In the genomic region with DNA sequence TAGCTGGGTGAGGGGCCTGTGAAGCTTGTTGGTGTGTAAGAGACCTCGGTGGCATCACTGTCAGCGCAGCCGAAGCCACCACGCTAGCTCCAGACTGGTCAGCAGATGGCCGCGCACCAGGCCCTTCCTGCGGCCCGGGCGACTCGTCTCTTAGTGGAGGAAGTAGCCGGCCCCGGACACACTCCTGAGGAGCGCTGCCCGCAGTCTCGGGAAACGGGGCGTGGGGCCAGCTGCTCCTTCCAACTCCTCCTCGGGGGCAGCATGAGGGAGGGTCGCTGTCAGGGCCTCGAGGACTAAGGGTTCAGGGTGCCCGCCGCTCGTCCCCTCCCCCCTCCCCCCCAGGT, we compare ENCODE assay signal across 8 cellular contexts. TPM values are rescaled to one million over a fixed set of nuclear protein-coding genes. Genes with fewer than 3 reads are reported as not detected.
DNase-seq lines count a peak whose midpoint lies in the region; ATAC-seq and TF ChIP-seq lines count a peak whose summit lies in the region.

No MANE protein-coding gene starts in this region.

- no peaks in the 10 kb centered on the region for H3K27me3 Mint-ChIP-seq in Caco-2 (ENCODE audit: insufficient read depth, unreplicated experiment)
- no peaks in the 10 kb centered on the region for H3K27me3 Mint-ChIP-seq in activated CD8-positive, alpha-beta T cell treated with anti-CD3 and anti-CD28 coated beads for 36 hours

- no peaks in the 10 kb centered on the region for H3K27me3 ChIP-seq in Caco-2 (replicated peaks; ENCODE audit: control insufficient read depth, insufficient read depth, low read length)

- no peaks in the 10 kb centered on the region for H3K4me1 ChIP-seq in Caco-2

- no peaks in the 10 kb centered on the region for H3K36me3 ChIP-seq in Caco-2 (ENCODE audit: control insufficient read depth, insufficient read depth, low read length)

- TF ChIP-seq CTCF in Caco-2 (IDR thresholded peaks at IDR 0.05; ENCODE audit: insufficient read depth in 1 of 2, low read depth in 1 of 2, low read length in 1 of 2, severe bottlenecking in 1 of 2, unreplicated experiment in 1 of 2) = no peak
- no peak for TF ChIP-seq CTCF in activated CD8-positive, alpha-beta T cell treated with anti-CD3 and anti-CD28 coated beads for 36 hours (IDR thresholded peaks at IDR 0.05)
- no peak for TF ChIP-seq CTCF in omental fat pad (IDR thresholded peaks at IDR 0.05)

- peak; percentile 23 for ATAC-seq in GM21381 (IDR thresholded peaks at IDR 0.05; ENCODE audit: unreplicated experiment)
- peak; percentile 10 for ATAC-seq in activated CD8-positive, alpha-beta T cell treated with anti-CD3 and anti-CD28 coated beads for 36 hours
- ATAC-seq in omental fat pad (ENCODE audit: low FRiP score) = peak; percentile 63

- no peaks in the 10 kb centered on the region for H3K4me1 Mint-ChIP-seq in Caco-2 (ENCODE audit: low read depth, unreplicated experiment)
- peaks cover 8% of the 10 kb centered on the region for H3K4me1 Mint-ChIP-seq in activated CD8-positive, alpha-beta T cell treated with anti-CD3 and anti-CD28 coated beads for 36 hours (ENCODE audit: low read depth)

- H3K9me3 ChIP-seq in Caco-2 = no peaks in the 10 kb centered on the region

- no peaks in the 10 kb centered on the region for H3K36me3 Mint-ChIP-seq in Caco-2 (ENCODE audit: insufficient read depth, unreplicated experiment)
- no peaks in the 10 kb centered on the region for H3K36me3 Mint-ChIP-seq in activated CD8-positive, alpha-beta T cell treated with anti-CD3 and anti-CD28 coated beads for 36 hours (ENCODE audit: low read depth)

- intact Hi-C loops in Caco-2 (cut with micrococcal nuclease; ENCODE audit: unreplicated experiment) = loop anchor here (1.0 kb wide), 2 partner anchors 19 to 33 kb away; no protein-coding TSS in a partner anchor
- intact Hi-C loops in activated CD8-positive, alpha-beta T cell treated with anti-CD3 and anti-CD28 coated beads for 36 hours (cut with micrococcal nuclease) = no loop called here

- H3K4me3 Mint-ChIP-seq in Caco-2 (ENCODE audit: unreplicated experiment) = peak overlapping the region; percentile 90
- peak overlapping the region; percentile 86 for H3K4me3 Mint-ChIP-seq in activated CD8-positive, alpha-beta T cell treated with anti-CD3 and anti-CD28 coated beads for 36 hours

- peak; percentile 67 to 68 for DNase-seq in Caco-2
- DNase-seq in HT-29 (ENCODE audit: low spot score) = peak; percentile 57
- no peak for DNase-seq in activated CD8-positive, alpha-beta T cell treated with anti-CD3 and anti-CD28 coated beads for 36 hours
- peak; percentile 46 for DNase-seq in glomerular visceral epithelial cell (ENCODE audit: extremely low spot score)
- peak; percentile 47 for DNase-seq in omental fat pad (ENCODE audit: low spot score)
- no peak for DNase-seq in kidney glomerular epithelial cell (lab: John Stamatoyannopoulos, UW)
- DNase-seq in SIG-M5 treated with dmso at 0.1 percent for 504 hours (lab: John Stamatoyannopoulos, UW; ENCODE audit: unreplicated experiment) = no peak

- no peaks in the 10 kb centered on the region for H3K9me3 Mint-ChIP-seq in Caco-2 (ENCODE audit: unreplicated experiment)
- no peaks in the 10 kb centered on the region for H3K9me3 Mint-ChIP-seq in activated CD8-positive, alpha-beta T cell treated with anti-CD3 and anti-CD28 coated beads for 36 hours

- BruUV-seq in Caco-2 (replicated peaks; lab: Mats Ljungman, UMichigan) = no TSS peak

- peak overlapping the region; percentile 74 for H3K4me3 ChIP-seq in Caco-2 (ENCODE audit: low read depth, low read length)

- CTCF ChIA-PET in Caco-2 (lab: Charles Lee) = interaction anchor here (0.5 to 2.3 kb wide), 5 partner anchors 18 to 67 kb away, joined by 3 to 27 read pairs (median 9); partner anchors contain the start of gene H3-3A
- CTCF ChIA-PET in activated CD8-positive, alpha-beta T cell treated with anti-CD3 and anti-CD28 coated beads for 36 hours (lab: Charles Lee) = interaction anchor here (0.9 to 2.8 kb wide), 9 partner anchors 9 to 114 kb away, joined by 3 to 22 read pairs (median 5); partner anchors contain the start of gene H3-3A

- POLR2A ChIA-PET in Caco-2 (lab: Charles Lee) = interaction anchor here (0.8 to 1.5 kb wide), 5 partner anchors 9 to 305 kb away, joined by 3 to 14 read pairs (median 11); partner anchors contain the start of genes H3-3A and SRP9
- POLR2A ChIA-PET in activated CD8-positive, alpha-beta T cell treated with anti-CD3 and anti-CD28 coated beads for 36 hours (lab: Charles Lee) = interaction anchor here (0.6 to 2.2 kb wide), 13 partner anchors 10 to 310 kb away, joined by 3 to 20 read pairs (median 5); partner anchors contain the start of gene H3-3A

- peak overlapping the region; percentile 60 for H3K27ac Mint-ChIP-seq in Caco-2 (ENCODE audit: unreplicated experiment)
- no peak overlapping the region for H3K27ac Mint-ChIP-seq in activated CD8-positive, alpha-beta T cell treated with anti-CD3 and anti-CD28 coated beads for 36 hours

RNA-seq across cellular contexts. Expression of gene H3-3A, which starts 20.4 kb away (rescaled TPM):
- 512 and 554 TPM in 2 replicates for total RNA-seq in Caco-2 (2022)
- 275 and 298 TPM in 2 replicates for total RNA-seq in HT-29 (2014; rRNA removed; shearing (Covaris generic))
- 100 to 1,000 TPM; 287 to 308 TPM for total RNA-seq in activated CD8-positive, alpha-beta T cell treated with anti-CD3 and anti-CD28 coated beads for 36 hours
- 100 to 1,000 TPM; 284 to 317 (median 305) TPM for total RNA-seq in omental fat pad

Comparison
In these comparisons a context has a peak if more than half of its experiments do, and no peak if none do; other contexts are left out.
1. DNase-seq: peak in Caco-2 (2 of 2), HT-29 (single experiment), glomerular visceral epithelial cell (single experiment) and omental fat pad (single experiment); none in activated CD8-positive, alpha-beta T cell treated with anti-CD3 and anti-CD28 coated beads for 36 hours (single experiment), kidney glomerular epithelial cell (single experiment) and SIG-M5 treated with dmso at 0.1 percent for 504 hours (single experiment).
2. ATAC-seq: peak in every context shown above with its lines; median percentile 63 in omental fat pad; 23 in GM21381; 10 in activated CD8-positive, alpha-beta T cell treated with anti-CD3 and anti-CD28 coated beads for 36 hours.